ENCODE assay signal across 22 cellular contexts in the genomic region with DNA sequence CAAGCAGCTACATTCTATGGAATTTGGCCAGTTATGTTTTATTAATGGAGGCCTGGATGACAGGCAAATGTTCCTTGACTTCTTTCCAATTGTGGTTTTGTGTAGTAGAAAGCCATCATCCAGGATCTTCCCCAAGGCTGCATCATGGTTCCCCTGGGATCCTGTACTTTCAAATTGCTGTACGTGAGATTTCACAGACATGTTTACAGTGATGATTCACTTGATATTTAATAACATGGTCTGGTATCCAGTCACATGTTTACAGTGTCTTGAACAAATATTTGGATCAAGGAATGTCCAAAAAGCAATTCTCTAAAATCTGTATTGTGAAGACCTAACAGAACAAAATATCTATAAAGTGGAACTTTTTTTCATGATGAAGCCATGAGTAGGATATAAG.
DNase-seq lines count a peak whose midpoint lies in the region; ATAC-seq, FAIRE-seq and TF ChIP-seq lines count a peak whose summit lies in the region.
"Had no signal": no experiment of that assay in that cellular context is flagged by ENCODE, and none has a peak within 500 bp of the region (broad histone marks: within the 10 kb centered on the region; RNA-seq: fewer than 3 reads in every experiment).

No MANE protein-coding gene starts in this region.

- no peak for ATAC-seq in HG03139 (IDR thresholded peaks at IDR 0.05; ENCODE audit: unreplicated experiment)
- ATAC-seq: GM23338 had no signal

- no peaks in the 10 kb centered on the region for H3K4me1 ChIP-seq in astrocyte (ENCODE audit: insufficient read depth, low read length)
- no peaks in the 10 kb centered on the region for H3K4me1 ChIP-seq in mesendoderm (ENCODE audit: control insufficient read depth, low read depth, low read length)
- no peaks in the 10 kb centered on the region for H3K4me1 ChIP-seq in tibial artery
- H3K4me1 ChIP-seq: esophagus squamous epithelium had no signal

- peaks cover 10% of the 10 kb centered on the region for H3K27me3 Mint-ChIP-seq in astrocyte (ENCODE audit: low read depth, unreplicated experiment)
- H3K27me3 Mint-ChIP-seq: activated CD4-positive, alpha-beta memory T cell treated with anti-CD3 and anti-CD28 coated beads for 36 hours; dendritic cell treated with granulocyte-macrophage colony-stimulating factor and Interleukin-4, amounts not matched to agents 40 ng/mL and 50 ng/mL, for 4 days had no signal

- no peak overlapping the region for H3K4ac ChIP-seq in mesendoderm (ENCODE audit: low read depth, low read length)

- H4K5ac ChIP-seq in mesendoderm (ENCODE audit: low read length): no peak overlapping the region

- no peaks in the 10 kb centered on the region for H4K20me1 ChIP-seq in astrocyte (ENCODE audit: insufficient read depth, low read length)

- peak; percentile 47 for DNase-seq in AG08395 (ENCODE audit: low spot score)
- DNase-seq in HS-5 (ENCODE audit: low read depth): peak; percentile 29
- DNase-seq in astrocyte (ENCODE audit: low read depth): peak; percentile 14
- peak; percentile 10 for DNase-seq in foreskin melanocyte
- no peak for DNase-seq in mesendoderm
- no peak for DNase-seq in tibial artery
- DNase-seq in posterior vena cava (ENCODE audit: low spot score): no peak
- DNase-seq: activated CD4-positive, alpha-beta memory T cell treated with anti-CD3 and anti-CD28 coated beads for 36 hours; amygdala; esophagus squamous epithelium; NCI-H1092 treated with DMSO at 0.1 percent for 48 hours; NCI-H510A treated with DMSO at 0.1 percent for 48 hours; retina; stimulated activated CD4-positive, alpha-beta T cell treated with anti-CD3 and anti-CD28 coated beads, Interleukin-2, amount 100 ng/mL, for 24 hours; stimulated activated CD8-positive, alpha-beta memory T cell treated with anti-CD3 and anti-CD28 coated beads, Interleukin-4, amount 100 ng/mL, for 48 hours had no signal

- no peak overlapping the region for H3K56ac ChIP-seq in mesendoderm (ENCODE audit: low read length)

- H3K4me1 Mint-ChIP-seq in astrocyte (ENCODE audit: low read depth, unreplicated experiment): no peaks in the 10 kb centered on the region
- H3K4me1 Mint-ChIP-seq: GM23338 had no signal

- TF ChIP-seq CTCF in astrocyte (IDR thresholded peaks at IDR 0.05; ENCODE audit: insufficient read depth, low read depth, low read length) (no peak), tibial artery (IDR thresholded peaks at IDR 0.05) (no peak)

- H4K8ac ChIP-seq in mesendoderm (ENCODE audit: low read depth, low read length): no peak overlapping the region

- H3K27ac ChIP-seq in astrocyte (ENCODE audit: low read depth, low read length) (no peak overlapping the region), mesendoderm (ENCODE audit: low read depth, low read length) (no peak overlapping the region), tibial artery (no peak overlapping the region)
- H3K27ac ChIP-seq: esophagus squamous epithelium, thoracic aorta had no signal

- H3K27ac Mint-ChIP-seq in astrocyte (ENCODE audit: unreplicated experiment): no peak overlapping the region
- H3K27ac Mint-ChIP-seq: activated CD4-positive, alpha-beta memory T cell treated with anti-CD3 and anti-CD28 coated beads for 36 hours; activated T-helper 1 cell treated with anti-CD3 and anti-CD28 coated beads, Interleukin-12 subunit alpha, Interleukin-12 subunit beta, Interleukin-2, Interleukin-4 antibody, amounts not matched to agents 30 ng/mL and 10 ng/mL and 1 ng/mL, durations not matched to agents 14 hours and 24 hours and 36 hours; dendritic cell treated with granulocyte-macrophage colony-stimulating factor and Interleukin-4, amounts not matched to agents 40 ng/mL and 50 ng/mL, for 4 days; GM23338 had no signal

- H2BK120ac ChIP-seq in mesendoderm (ENCODE audit: low read depth, low read length): no peak overlapping the region

- no peaks in the 10 kb centered on the region for H3K9me3 Mint-ChIP-seq in astrocyte (ENCODE audit: unreplicated experiment)
- H3K9me3 Mint-ChIP-seq: activated CD4-positive, alpha-beta memory T cell treated with anti-CD3 and anti-CD28 coated beads for 36 hours; activated T-helper 1 cell treated with anti-CD3 and anti-CD28 coated beads, Interleukin-12 subunit alpha, Interleukin-12 subunit beta, Interleukin-2, Interleukin-4 antibody, amounts not matched to agents 30 ng/mL and 10 ng/mL and 1 ng/mL, durations not matched to agents 14 hours and 24 hours and 36 hours; dendritic cell treated with granulocyte-macrophage colony-stimulating factor and Interleukin-4, amounts not matched to agents 40 ng/mL and 50 ng/mL, for 4 days; GM23338 had no signal

- H3K4me3 ChIP-seq in astrocyte (ENCODE audit: insufficient read depth, low read depth, low read length) (no peak overlapping the region), mesendoderm (ENCODE audit: low read length) (no peak overlapping the region), tibial artery (no peak overlapping the region)
- H3K4me3 ChIP-seq: esophagus squamous epithelium, GM23338, lung, thoracic aorta had no signal

- H3K4me3 Mint-ChIP-seq in astrocyte (ENCODE audit: unreplicated experiment): no peak overlapping the region
- H3K4me3 Mint-ChIP-seq: activated CD4-positive, alpha-beta memory T cell treated with anti-CD3 and anti-CD28 coated beads for 36 hours; activated T-helper 1 cell treated with anti-CD3 and anti-CD28 coated beads, Interleukin-12 subunit alpha, Interleukin-12 subunit beta, Interleukin-2, Interleukin-4 antibody, amounts not matched to agents 30 ng/mL and 10 ng/mL and 1 ng/mL, durations not matched to agents 14 hours and 24 hours and 36 hours; dendritic cell treated with granulocyte-macrophage colony-stimulating factor and Interleukin-4, amounts not matched to agents 40 ng/mL and 50 ng/mL, for 4 days; GM23338 had no signal

- no peaks in the 10 kb centered on the region for H3K36me3 Mint-ChIP-seq in astrocyte (ENCODE audit: low read depth, unreplicated experiment)
- H3K36me3 Mint-ChIP-seq: activated CD4-positive, alpha-beta memory T cell treated with anti-CD3 and anti-CD28 coated beads for 36 hours had no signal

- H3K79me2 ChIP-seq in astrocyte (ENCODE audit: insufficient read depth, low read length) (no peaks in the 10 kb centered on the region), mesendoderm (ENCODE audit: control insufficient read depth, insufficient read depth, low read length) (no peaks in the 10 kb centered on the region)

- H3K27me3 ChIP-seq in astrocyte (ENCODE audit: insufficient read depth, low read length): no peaks in the 10 kb centered on the region
- no peaks in the 10 kb centered on the region for H3K27me3 ChIP-seq in mesendoderm (ENCODE audit: insufficient read depth, low read length, poor library complexity)
- no peaks in the 10 kb centered on the region for H3K27me3 ChIP-seq in tibial artery
- H3K27me3 ChIP-seq: esophagus squamous epithelium had no signal

- no peak for FAIRE-seq in astrocyte (lab: Jason Lieb, UNC)
- FAIRE-seq: TTC549 had no signal

- intact Hi-C loops in tibial artery (cut with DNase I; ENCODE audit: low total_unique reads) (no loop called here), posterior vena cava (cut with DNase I) (no loop called here)

- H3K18ac ChIP-seq in mesendoderm (ENCODE audit: low read length): no peak overlapping the region

- H2AFZ ChIP-seq in astrocyte (ENCODE audit: low read depth, low read length): no peak overlapping the region
- H2AFZ ChIP-seq: GM23338 had no signal

- no peak overlapping the region for H2BK5ac ChIP-seq in mesendoderm (ENCODE audit: low read length)

- no peak overlapping the region for H2BK15ac ChIP-seq in mesendoderm (replicated peaks; ENCODE audit: low read depth)

- H3K9ac ChIP-seq in astrocyte (ENCODE audit: low read length) (no peak overlapping the region), mesendoderm (ENCODE audit: low read length) (no peak overlapping the region)

- H3K36me3 ChIP-seq in astrocyte (ENCODE audit: insufficient read depth, low read length) (no peaks in the 10 kb centered on the region), mesendoderm (ENCODE audit: control insufficient read depth, insufficient read depth, low read length) (no peaks in the 10 kb centered on the region), tibial artery (no peaks in the 10 kb centered on the region)
- H3K36me3 ChIP-seq: esophagus squamous epithelium, thoracic aorta had no signal

- H3K79me1 ChIP-seq in mesendoderm (ENCODE audit: low read length): no peaks in the 10 kb centered on the region

- H3K23ac ChIP-seq in mesendoderm (ENCODE audit: low read length): no peak overlapping the region

- no peaks in the 10 kb centered on the region for H3K9me3 ChIP-seq in astrocyte (ENCODE audit: insufficient read depth, low read depth, low read length)
- H3K9me3 ChIP-seq in tibial artery: no peaks in the 10 kb centered on the region
- H3K9me3 ChIP-seq: esophagus squamous epithelium, thoracic aorta had no signal

- H2AK5ac ChIP-seq in mesendoderm (ENCODE audit: low read length): no peak overlapping the region

- WGBS in mesendoderm (ENCODE audit: extremely low coverage, insufficient coverage, low lambda C conversion rate): no CpG with 5 or more reads among the region's 1 CpG

- no peak overlapping the region for H3K4me2 ChIP-seq in astrocyte (ENCODE audit: low read length)
- no peak overlapping the region for H3K4me2 ChIP-seq in mesendoderm (ENCODE audit: low read length)
- H3K4me2 ChIP-seq: GM23338 had no signal

Comparison
In these comparisons a context has a peak if more than half of its experiments do, and no peak if none do; other contexts are left out.
1. DNase-seq: peak in AG08395 (single experiment), HS-5 (single experiment), astrocyte (single experiment) and foreskin melanocyte (single experiment); none in mesendoderm (single experiment), tibial artery (0 of 2) and posterior vena cava (single experiment).